In genomic region chr4:165378763-165379631, GRCh38 we compare ENCODE assay signal across 8 cellular contexts. TPM values are rescaled to one million over a fixed set of nuclear protein-coding genes. Genes with fewer than 3 reads are reported as not detected.
DNase-seq lines count a peak whose midpoint lies in the region; ATAC-seq and TF ChIP-seq lines count a peak whose summit lies in the region.

Gene CPE, plus strand, starts transcription at chr4:165379008. Its CDS starts 214 bp downstream, at chr4:165379222.

- H3K4me3 Mint-ChIP-seq in activated CD8-positive, alpha-beta T cell treated with anti-CD3 and anti-CD28 coated beads, Interleukin-2, amount 10 ng/mL, durations not matched to agents 7 days and 5 days, result peak within 1 kb of the TSS; percentile 55

- no peaks in the 10 kb centered on the region for H3K36me3 Mint-ChIP-seq in activated CD8-positive, alpha-beta T cell treated with anti-CD3 and anti-CD28 coated beads, Interleukin-2, amount 10 ng/mL, durations not matched to agents 7 days and 5 days (ENCODE audit: low read depth)

- CTCF ChIA-PET in activated CD8-positive, alpha-beta T cell treated with anti-CD3 and anti-CD28 coated beads, Interleukin-2, amount 10 ng/mL, durations not matched to agents 7 days and 5 days (lab: Charles Lee), result interaction anchor here (0.7 to 3.1 kb wide), 6 partner anchors 33 to 266 kb away, joined by 3 to 14 read pairs (median 4); partner anchors contain the start of gene TMEM192

- peak; percentile 85 for ATAC-seq in GM18861 (IDR thresholded peaks at IDR 0.05; ENCODE audit: unreplicated experiment)
- ATAC-seq in HG03108 (IDR thresholded peaks at IDR 0.05; ENCODE audit: unreplicated experiment), result peak; percentile 87
- ATAC-seq in activated CD8-positive, alpha-beta T cell treated with anti-CD3 and anti-CD28 coated beads, Interleukin-2, amount 10 ng/mL, durations not matched to agents 7 days and 5 days, result peak; percentile 96

- H3K27me3 Mint-ChIP-seq in activated CD8-positive, alpha-beta T cell treated with anti-CD3 and anti-CD28 coated beads, Interleukin-2, amount 10 ng/mL, durations not matched to agents 7 days and 5 days (ENCODE audit: low read depth), result peaks cover 56% of the 10 kb centered on the region

- peak; percentile 38 to 52 for TF ChIP-seq RAD21 in liver (IDR thresholded peaks at IDR 0.05)

- H3K27ac ChIP-seq in duodenal mucosa (ENCODE audit: low read depth, low read length) (no peak within 1 kb of the TSS), liver (ENCODE audit: low read depth in 1 of 2, low read length in 2 of 2) (no peak within 1 kb of the TSS)

- 2% methylated on average over 82 of the region's 82 CpGs for WGBS in liver

- peak within 1 kb of the TSS in 1 of 2 donors; percentile 55 for H3K9ac ChIP-seq in duodenal mucosa (ENCODE audit: low read depth in 1 of 2, low read length in 2 of 2)
- H3K9ac ChIP-seq in liver (ENCODE audit: low read depth in 1 of 2, low read length in 2 of 2), result peak within 1 kb of the TSS; percentile 9 to 62

- no peaks in the 10 kb centered on the region for H3K9me3 Mint-ChIP-seq in activated CD8-positive, alpha-beta T cell treated with anti-CD3 and anti-CD28 coated beads, Interleukin-2, amount 10 ng/mL, durations not matched to agents 7 days and 5 days (ENCODE audit: insufficient read depth)

- TF ChIP-seq CTCF in liver (IDR thresholded peaks at IDR 0.05; ENCODE audit: low read depth, low read length, missing input control), result peak; percentile 48

- H3K4me3 ChIP-seq in duodenal mucosa (ENCODE audit: low read depth in 1 of 2, low read length in 2 of 2) (peak within 1 kb of the TSS; percentile 62 to 69), liver (ENCODE audit: low read depth in 1 of 3, low read length in 3 of 3) (peak within 1 kb of the TSS; percentile 50 to 66 (median 65))

- peaks cover 6 to 25% of the 10 kb centered on the region in 2 donors for H3K27me3 ChIP-seq in duodenal mucosa (ENCODE audit: control insufficient read depth in 1 of 2, insufficient read depth in 2 of 2, low read length in 2 of 2)
- H3K27me3 ChIP-seq in liver (ENCODE audit: control insufficient read depth in 4 of 4, insufficient read depth in 4 of 4, low read length in 3 of 4), result no peaks in the 10 kb centered on the region

- H3K9me3 ChIP-seq in duodenal mucosa (ENCODE audit: control insufficient read depth in 1 of 2, low read length in 2 of 2) (no peaks in the 10 kb centered on the region), liver (ENCODE audit: control insufficient read depth in 4 of 4, low read length in 3 of 4) (no peaks in the 10 kb centered on the region)

- H3K36me3 ChIP-seq in duodenal mucosa (ENCODE audit: control insufficient read depth in 1 of 2, insufficient read depth in 2 of 2, low read length in 2 of 2) (no peaks in the 10 kb centered on the region), liver (ENCODE audit: control insufficient read depth in 4 of 4, insufficient read depth in 3 of 4, low read depth in 1 of 4, low read length in 3 of 4) (no peaks in the 10 kb centered on the region)

- POLR2A ChIA-PET in activated CD8-positive, alpha-beta T cell treated with anti-CD3 and anti-CD28 coated beads, Interleukin-2, amount 10 ng/mL, durations not matched to agents 7 days and 5 days (lab: Charles Lee), result no interaction called here

- peaks cover 13% of the 10 kb centered on the region for H3K4me1 Mint-ChIP-seq in activated CD8-positive, alpha-beta T cell treated with anti-CD3 and anti-CD28 coated beads, Interleukin-2, amount 10 ng/mL, durations not matched to agents 7 days and 5 days (ENCODE audit: low read depth)

- no peaks in the 10 kb centered on the region for H3K4me1 ChIP-seq in duodenal mucosa (ENCODE audit: control insufficient read depth in 1 of 2, insufficient read depth in 2 of 2, low read length in 2 of 2)
- H3K4me1 ChIP-seq in liver (ENCODE audit: control insufficient read depth in 4 of 4, insufficient read depth in 4 of 4, low read length in 3 of 4), result peaks cover 4 to 10% (median 5%) of the 10 kb centered on the region in 4 donors

- H3K27ac Mint-ChIP-seq in activated CD8-positive, alpha-beta T cell treated with anti-CD3 and anti-CD28 coated beads, Interleukin-2, amount 10 ng/mL, durations not matched to agents 7 days and 5 days, result no peak within 1 kb of the TSS

- DNase-seq in 8988T (peak; percentile 62), NCI-H345 (lab: John Stamatoyannopoulos, UW) (peak; percentile 67)
- DNase-seq in activated CD8-positive, alpha-beta T cell treated with anti-CD3 and anti-CD28 coated beads, Interleukin-2, amount 10 ng/mL, durations not matched to agents 7 days and 5 days, result peak; percentile 67
- peak; percentile 57 for DNase-seq in stimulated activated CD4-positive, alpha-beta T cell treated with anti-CD3 and anti-CD28 coated beads, Interleukin-4, amount 100 ng/mL, for 1 hour

TF ChIP-seq in liver, 16 proteins besides CTCF, POLR2A, EP300 and RAD21:
- TF ChIP-seq YY1 (IDR thresholded peaks at IDR 0.05), result peak; percentile 22
- TF ChIP-seq TAF1 (conservative IDR thresholded peaks at IDR 0.05), result peak; percentile 56
- peak; percentile 25 for TF ChIP-seq REST (IDR thresholded peaks at IDR 0.05)
- peak; percentile 19 for TF ChIP-seq SP1 (IDR thresholded peaks at IDR 0.05)
- no peak for TF ChIP-seq MAX (IDR thresholded peaks at IDR 0.05)

RNA-seq across cellular contexts. Expression of gene CPE, which starts in this region (rescaled TPM):
- total RNA-seq in activated CD8-positive, alpha-beta T cell treated with anti-CD3 and anti-CD28 coated beads, Interleukin-2, amount 10 ng/mL, durations not matched to agents 7 days and 5 days, result not detected
- total RNA-seq in liver, result 1 to 10 TPM; 3.6 to 5.6 TPM
- 1 to 10 TPM; 3.0 to 5.4 TPM for polyA plus RNA-seq in liver

Comparison
In these comparisons a context has a peak if more than half of its experiments do, and no peak if none do; other contexts are left out.
1. RNA of gene CPE (total RNA-seq): 3.6 to 5.6 TPM in liver; not detected in activated CD8-positive, alpha-beta T cell treated with anti-CD3 and anti-CD28 coated beads, Interleukin-2, amount 10 ng/mL, durations not matched to agents 7 days and 5 days; every median in the first group is over 4 times any median in the second.
2. Peak in DNase-seq and ATAC-seq in activated CD8-positive, alpha-beta T cell treated with anti-CD3 and anti-CD28 coated beads, Interleukin-2, amount 10 ng/mL, durations not matched to agents 7 days and 5 days; RNA of the gene not detected or under 1 TPM.
3. Peak in every context shown above with its lines, with median percentiles within 50 percentile points of each other: DNase-seq and ATAC-seq.